ENCODE assay signal across 35 cellular contexts in genomic region chr7:139032473-139032872, GRCh38.
"Had no signal": no experiment of that assay in that cellular context is flagged by ENCODE, and none has a peak within 500 bp of the region (broad histone marks: within the 10 kb centered on the region; RNA-seq: fewer than 3 reads in every experiment).

No MANE protein-coding gene starts in this region.

- H3K9me3 Mint-ChIP-seq: activated CD4-positive, alpha-beta memory T cell treated with anti-CD3 and anti-CD28 coated beads, Interleukin-2, amount 10 ng/mL, durations not matched to agents 7 days and 5 days; activated CD4-positive, alpha-beta T cell treated with anti-CD3 and anti-CD28 coated beads, Interleukin-2, amount 10 ng/mL, durations not matched to agents 7 days and 5 days; activated naive CD4-positive, alpha-beta T cell treated with anti-CD3 and anti-CD28 coated beads, Interleukin-2, amount 10 ng/mL, durations not matched to agents 7 days and 5 days; activated naive CD4-positive, alpha-beta T cell treated with anti-CD3 and anti-CD28 coated beads, Interleukin-2, amount 50 U/mL, for 24 hours; activated naive CD8-positive, alpha-beta T cell treated with anti-CD3 and anti-CD28 coated beads, Interleukin-2, amount 10 ng/mL, durations not matched to agents 7 days and 5 days; activated naive CD8-positive, alpha-beta T cell treated with anti-CD3 and anti-CD28 coated beads, Interleukin-2, amount 50 U/mL, for 24 hours; activated T-cell treated with anti-CD3 and anti-CD28 coated beads, Interleukin-2, amount 50 U/mL, for 24 hours; activated T-helper 2 cell treated with anti-CD3 and anti-CD28 coated beads, Interferon-gamma antibody, Interleukin-2, Interleukin-4, amounts not matched to agents 10 μg/mL and 5 μg/mL and 100 μg/mL, durations not matched to agents 14 hours and 24 hours and 36 hours; central memory CD8-positive, alpha-beta T cell; T-helper 1 cell treated with Interleukin-12 subunit alpha and Interleukin-12 subunit beta and Interleukin-4 antibody, amounts not matched to agents 30 μg/mL and 1 μg/mL, for 36 hours; T-helper 2 cell treated with Interferon-gamma antibody and Interleukin-4, amounts not matched to agents 5 μg/mL and 100 μg/mL, for 36 hours had no signal

- H3K27ac ChIP-seq: ascending aorta, cardiac muscle cell, VCaP had no signal

- H3K27ac Mint-ChIP-seq: activated CD4-positive, alpha-beta memory T cell treated with anti-CD3 and anti-CD28 coated beads, Interleukin-2, amount 10 ng/mL, durations not matched to agents 7 days and 5 days; activated CD4-positive, alpha-beta T cell treated with anti-CD3 and anti-CD28 coated beads for 36 hours; activated CD4-positive, alpha-beta T cell treated with anti-CD3 and anti-CD28 coated beads, Interleukin-2, amount 10 ng/mL, durations not matched to agents 7 days and 5 days; activated CD8-positive, alpha-beta memory T cell treated with anti-CD3 and anti-CD28 coated beads, Interleukin-2, amount 10 ng/mL, durations not matched to agents 7 days and 5 days; activated CD8-positive, alpha-beta T cell treated with anti-CD3 and anti-CD28 coated beads, Interleukin-2, amount 10 ng/mL, durations not matched to agents 7 days and 5 days; activated naive CD4-positive, alpha-beta T cell treated with anti-CD3 and anti-CD28 coated beads, Interleukin-2, amount 10 ng/mL, durations not matched to agents 7 days and 5 days; activated naive CD4-positive, alpha-beta T cell treated with anti-CD3 and anti-CD28 coated beads, Interleukin-2, amount 50 U/mL, for 24 hours; activated naive CD8-positive, alpha-beta T cell; activated naive CD8-positive, alpha-beta T cell treated with anti-CD3 and anti-CD28 coated beads, Interleukin-2, amount 10 ng/mL, durations not matched to agents 7 days and 5 days; activated naive CD8-positive, alpha-beta T cell treated with anti-CD3 and anti-CD28 coated beads, Interleukin-2, amount 50 U/mL, for 24 hours; activated T-cell treated with anti-CD3 and anti-CD28 coated beads, Interleukin-2, amount 50 U/mL, for 24 hours; activated T-helper 2 cell treated with anti-CD3 and anti-CD28 coated beads, Interferon-gamma antibody, Interleukin-2, Interleukin-4, amounts not matched to agents 10 μg/mL and 5 μg/mL and 100 μg/mL, durations not matched to agents 14 hours and 24 hours and 36 hours; brain; T-helper 1 cell treated with Interleukin-12 subunit alpha and Interleukin-12 subunit beta and Interleukin-4 antibody, amounts not matched to agents 30 μg/mL and 1 μg/mL, for 36 hours had no signal

- H3K27me3 Mint-ChIP-seq: activated CD4-positive, alpha-beta T cell treated with anti-CD3 and anti-CD28 coated beads for 36 hours; activated CD8-positive, alpha-beta memory T cell treated with anti-CD3 and anti-CD28 coated beads, Interleukin-2, amount 10 ng/mL, durations not matched to agents 7 days and 5 days; activated naive CD4-positive, alpha-beta T cell treated with anti-CD3 and anti-CD28 coated beads, Interleukin-2, amount 50 U/mL, for 24 hours; activated naive CD8-positive, alpha-beta T cell; activated T-cell treated with anti-CD3 and anti-CD28 coated beads, Interleukin-2, amount 50 U/mL, for 24 hours; central memory CD8-positive, alpha-beta T cell had no signal

- H3K36me3 Mint-ChIP-seq: activated naive CD4-positive, alpha-beta T cell treated with anti-CD3 and anti-CD28 coated beads, Interleukin-2, amount 50 U/mL, for 24 hours had no signal

- H3K27me3 ChIP-seq: ascending aorta had no signal

- H3K36me3 ChIP-seq: cardiac muscle cell had no signal

- H3K4me3 ChIP-seq: ascending aorta, cardiac muscle cell had no signal

- ATAC-seq: activated CD4-positive, alpha-beta T cell treated with anti-CD3 and anti-CD28 coated beads for 36 hours; activated CD4-positive, CD25-positive, alpha-beta regulatory T cell treated with anti-CD3 and anti-CD28 coated beads, Interleukin-2, amount 50 U/mL, for 24 hours; activated CD8-positive, alpha-beta memory T cell treated with anti-CD3 and anti-CD28 coated beads, Interleukin-2, amount 10 ng/mL, durations not matched to agents 7 days and 5 days; activated CD8-positive, alpha-beta T cell treated with anti-CD3 and anti-CD28 coated beads, Interleukin-2, amount 10 ng/mL, durations not matched to agents 7 days and 5 days; activated naive CD8-positive, alpha-beta T cell treated with anti-CD3 and anti-CD28 coated beads, Interleukin-2, amount 50 U/mL, for 24 hours had no signal

- H3K4me3 Mint-ChIP-seq: activated CD4-positive, alpha-beta memory T cell treated with anti-CD3 and anti-CD28 coated beads, Interleukin-2, amount 10 ng/mL, durations not matched to agents 7 days and 5 days; activated CD4-positive, alpha-beta T cell treated with anti-CD3 and anti-CD28 coated beads for 36 hours; activated CD4-positive, alpha-beta T cell treated with anti-CD3 and anti-CD28 coated beads, Interleukin-2, amount 10 ng/mL, durations not matched to agents 7 days and 5 days; activated CD8-positive, alpha-beta memory T cell treated with anti-CD3 and anti-CD28 coated beads, Interleukin-2, amount 10 ng/mL, durations not matched to agents 7 days and 5 days; activated CD8-positive, alpha-beta T cell treated with anti-CD3 and anti-CD28 coated beads, Interleukin-2, amount 10 ng/mL, durations not matched to agents 7 days and 5 days; activated naive CD4-positive, alpha-beta T cell treated with anti-CD3 and anti-CD28 coated beads, Interleukin-2, amount 10 ng/mL, durations not matched to agents 7 days and 5 days; activated naive CD4-positive, alpha-beta T cell treated with anti-CD3 and anti-CD28 coated beads, Interleukin-2, amount 50 U/mL, for 24 hours; activated naive CD8-positive, alpha-beta T cell; activated naive CD8-positive, alpha-beta T cell treated with anti-CD3 and anti-CD28 coated beads, Interleukin-2, amount 10 ng/mL, durations not matched to agents 7 days and 5 days; activated naive CD8-positive, alpha-beta T cell treated with anti-CD3 and anti-CD28 coated beads, Interleukin-2, amount 50 U/mL, for 24 hours; activated T-cell treated with anti-CD3 and anti-CD28 coated beads, Interleukin-2, amount 50 U/mL, for 24 hours; brain; central memory CD8-positive, alpha-beta T cell; T-helper 1 cell treated with Interleukin-12 subunit alpha and Interleukin-12 subunit beta and Interleukin-4 antibody, amounts not matched to agents 30 μg/mL and 1 μg/mL, for 36 hours; T-helper 2 cell treated with Interferon-gamma antibody and Interleukin-4, amounts not matched to agents 5 μg/mL and 100 μg/mL, for 36 hours had no signal

- H3K9me3 ChIP-seq: ascending aorta had no signal

- DNase-seq: activated CD4-positive, alpha-beta memory T cell treated with anti-CD3 and anti-CD28 coated beads, Interleukin-2, amount 10 ng/mL, durations not matched to agents 7 days and 5 days; activated CD4-positive, alpha-beta T cell treated with anti-CD3 and anti-CD28 coated beads for 1 hour; activated CD4-positive, alpha-beta T cell treated with anti-CD3 and anti-CD28 coated beads for 36 hours; activated CD4-positive, alpha-beta T cell treated with anti-CD3 and anti-CD28 coated beads for 48 hours; activated CD4-positive, alpha-beta T cell treated with anti-CD3 and anti-CD28 coated beads, Interleukin-2, amount 10 ng/mL, durations not matched to agents 7 days and 5 days; activated CD4-positive, alpha-beta T cell treated with anti-CD3 and anti-CD28 coated beads, Interleukin-2, amount 50 U/mL, for 48 hours; activated CD4-positive, CD25-positive, alpha-beta regulatory T cell; activated CD8-positive, alpha-beta T cell treated with anti-CD3 and anti-CD28 coated beads, Interleukin-2, amount 10 ng/mL, durations not matched to agents 7 days and 5 days; activated effector memory CD4-positive, alpha-beta T cell treated with Interleukin-2 at 50 U/mL for 16 hours; activated gamma-delta T cell; activated naive CD4-positive, alpha-beta T cell treated with anti-CD3 and anti-CD28 coated beads, Interleukin-2, amount 10 ng/mL, durations not matched to agents 7 days and 5 days; activated naive CD4-positive, alpha-beta T cell treated with Interleukin-2 at 50 U/mL for 16 hours; activated naive CD8-positive, alpha-beta T cell treated with anti-CD3 and anti-CD28 coated beads, Interleukin-2, amount 10 ng/mL, durations not matched to agents 7 days and 5 days; activated naive CD8-positive, alpha-beta T cell treated with anti-CD3 and anti-CD28 coated beads, Interleukin-2, amount 50 U/mL, for 24 hours; activated T-cell treated with anti-CD3 and anti-CD28 coated beads, Interleukin-2, amount 50 U/mL, for 24 hours; activated T-cell treated with anti-CD3 and anti-CD28 coated beads, Interleukin-2, amount 50 U/mL, for 48 hours; amygdala; anterior cingulate cortex; caudate nucleus; cerebellar nuclear complex; T-helper 1 cell; T-helper 2 cell; T-helper 9 cell had no signal
